ENCODE assay signal across 1 cellular context in genomic region chr16:83948914-83949723, GRCh38.
TF ChIP-seq lines count a peak whose summit lies in the region.

No MANE protein-coding gene starts in this region.

TF ChIP-seq in HepG2, 621 proteins besides CTCF, POLR2A, EP300 and RAD21 (continued from another document and continues in another):
- peak; percentile 90 for TF ChIP-seq ZNF609 (CRISPR knock-in tag; IDR thresholded peaks at IDR 0.05; ENCODE audit: borderline replicate concordance)
- TF ChIP-seq ZNF790 (CRISPR knock-in tag; IDR thresholded peaks at IDR 0.05; ENCODE audit: borderline replicate concordance): no peak
- TF ChIP-seq HNRNPLL (IDR thresholded peaks at IDR 0.05; ENCODE audit: low read depth, low read length, poor library complexity, severe bottlenecking): no peak
- TF ChIP-seq KLF9 (CRISPR knock-in tag; IDR thresholded peaks at IDR 0.05; ENCODE audit: low read depth): no peak
- no peak for TF ChIP-seq ZNF513 (CRISPR knock-in tag; conservative IDR thresholded peaks at IDR 0.05)
- TF ChIP-seq HNRNPH1 (optimal IDR thresholded peaks at IDR 0.05; ENCODE audit: low read depth, low read length): no peak
- no peak for TF ChIP-seq LCORL (IDR thresholded peaks at IDR 0.05)
- peak; percentile 71; the same call in 1 of the 2 replicates for TF ChIP-seq LCORL (CRISPR knock-in tag; IDR thresholded peaks at IDR 0.05)
- no peak; the same call in 1 of the 2 replicates for TF ChIP-seq ZMYM2 (CRISPR knock-in tag; IDR thresholded peaks at IDR 0.05)
- TF ChIP-seq ZNF574 (CRISPR knock-in tag; IDR thresholded peaks at IDR 0.05): no peak; the same call in none of the 2 replicates
- peak; percentile 80 for TF ChIP-seq TBL1XR1 (IDR thresholded peaks at IDR 0.05; ENCODE audit: borderline replicate concordance, low read length, partially characterized antibody)
- TF ChIP-seq RFX5 (IDR thresholded peaks at IDR 0.05; ENCODE audit: low read depth, low read length): no peak
- TF ChIP-seq ZNF446 (CRISPR knock-in tag; IDR thresholded peaks at IDR 0.05): no peak
- no peak for TF ChIP-seq ZNF619 (CRISPR knock-in tag; IDR thresholded peaks at IDR 0.05)
- 0 out of 2 replicates have a peak, but pooled peaks have one; percentile 35 for TF ChIP-seq ZNF138 (CRISPR knock-in tag; IDR thresholded peaks at IDR 0.05; ENCODE audit: low read depth)
- peak; percentile 65; the same call in 1 of the 2 replicates for TF ChIP-seq KDM4B (CRISPR knock-in tag; IDR thresholded peaks at IDR 0.05)
- no peak; the same call in 1 of the 2 replicates for TF ChIP-seq TCF7 (IDR thresholded peaks at IDR 0.05; ENCODE audit: low read depth)
- 0 out of 2 replicates have a peak, but pooled peaks have one; percentile 23 for TF ChIP-seq ZNF33B (CRISPR knock-in tag; IDR thresholded peaks at IDR 0.05)
- no peak for TF ChIP-seq HDAC6 (IDR thresholded peaks at IDR 0.05; ENCODE audit: low read depth, low read length)
- TF ChIP-seq SYNCRIP (IDR thresholded peaks at IDR 0.05; ENCODE audit: insufficient read depth, low read depth, low read length): no peak
- no peak for TF ChIP-seq EEA1 (CRISPR knock-in tag; IDR thresholded peaks at IDR 0.05; ENCODE audit: borderline replicate concordance)
- peak; percentile 88 for TF ChIP-seq ZNF205 (CRISPR knock-in tag; IDR thresholded peaks at IDR 0.05)
- TF ChIP-seq TFDP2 (CRISPR knock-in tag; IDR thresholded peaks at IDR 0.05): 0 out of 2 replicates have a peak, but pooled peaks have one; percentile 27
- no peak for TF ChIP-seq MLXIP (CRISPR knock-in tag; IDR thresholded peaks at IDR 0.05; ENCODE audit: borderline replicate concordance)
- TF ChIP-seq ZNF33A (CRISPR knock-in tag; IDR thresholded peaks at IDR 0.05; ENCODE audit: borderline replicate concordance): no peak
- TF ChIP-seq MXI1 (IDR thresholded peaks at IDR 0.05; ENCODE audit: borderline replicate concordance, low read depth, low read length): no peak
- TF ChIP-seq ISX (CRISPR knock-in tag; conservative IDR thresholded peaks at IDR 0.05): no peak
- peak; percentile 75; the same call in 1 of the 2 replicates for TF ChIP-seq RERE (CRISPR knock-in tag; IDR thresholded peaks at IDR 0.05; ENCODE audit: low read depth)
- no peak for TF ChIP-seq EHMT2 (IDR thresholded peaks at IDR 0.05; ENCODE audit: borderline replicate concordance, low read depth, low read length)
- no peak for TF ChIP-seq LBX2 (CRISPR knock-in tag; IDR thresholded peaks at IDR 0.05; ENCODE audit: borderline replicate concordance)
- peak; percentile 97 for TF ChIP-seq FOXO1 (CRISPR knock-in tag; IDR thresholded peaks at IDR 0.05)
- peak; percentile 99 for TF ChIP-seq ZNF792 (CRISPR knock-in tag; IDR thresholded peaks at IDR 0.05)
- TF ChIP-seq PAX8 (CRISPR knock-in tag; IDR thresholded peaks at IDR 0.05; ENCODE audit: borderline replicate concordance): no peak
- TF ChIP-seq ERF (CRISPR knock-in tag; IDR thresholded peaks at IDR 0.05): peak; percentile 50; the same call in 1 of the 2 replicates
- 0 out of 2 replicates have a peak, but pooled peaks have one; percentile 50 for TF ChIP-seq SNAPC2 (CRISPR knock-in tag; IDR thresholded peaks at IDR 0.05)
- TF ChIP-seq ZSCAN5A (CRISPR knock-in tag; IDR thresholded peaks at IDR 0.05; ENCODE audit: borderline replicate concordance): 0 out of 2 replicates have a peak, but pooled peaks have one; percentile 67
- TF ChIP-seq KDM5B (CRISPR knock-in tag; IDR thresholded peaks at IDR 0.05; ENCODE audit: borderline replicate concordance): peak; percentile 22; the same call in 1 of the 2 replicates
- no peak for TF ChIP-seq SMC3 (IDR thresholded peaks at IDR 0.05; ENCODE audit: low read length)
- TF ChIP-seq THAP11 (CRISPR knock-in tag; IDR thresholded peaks at IDR 0.05): peak; percentile 64
- TF ChIP-seq NFE2L2 (IDR thresholded peaks at IDR 0.05; ENCODE audit: low read length): no peak
- TF ChIP-seq RAD51 (IDR thresholded peaks at IDR 0.05; ENCODE audit: borderline replicate concordance): no peak
- TF ChIP-seq HDAC1 (CRISPR knock-in tag; IDR thresholded peaks at IDR 0.05): peak; percentile 85; the same call in 1 of the 2 replicates
